Comparison of ENCODE assay signal across 1 cellular context in the genomic region with DNA sequence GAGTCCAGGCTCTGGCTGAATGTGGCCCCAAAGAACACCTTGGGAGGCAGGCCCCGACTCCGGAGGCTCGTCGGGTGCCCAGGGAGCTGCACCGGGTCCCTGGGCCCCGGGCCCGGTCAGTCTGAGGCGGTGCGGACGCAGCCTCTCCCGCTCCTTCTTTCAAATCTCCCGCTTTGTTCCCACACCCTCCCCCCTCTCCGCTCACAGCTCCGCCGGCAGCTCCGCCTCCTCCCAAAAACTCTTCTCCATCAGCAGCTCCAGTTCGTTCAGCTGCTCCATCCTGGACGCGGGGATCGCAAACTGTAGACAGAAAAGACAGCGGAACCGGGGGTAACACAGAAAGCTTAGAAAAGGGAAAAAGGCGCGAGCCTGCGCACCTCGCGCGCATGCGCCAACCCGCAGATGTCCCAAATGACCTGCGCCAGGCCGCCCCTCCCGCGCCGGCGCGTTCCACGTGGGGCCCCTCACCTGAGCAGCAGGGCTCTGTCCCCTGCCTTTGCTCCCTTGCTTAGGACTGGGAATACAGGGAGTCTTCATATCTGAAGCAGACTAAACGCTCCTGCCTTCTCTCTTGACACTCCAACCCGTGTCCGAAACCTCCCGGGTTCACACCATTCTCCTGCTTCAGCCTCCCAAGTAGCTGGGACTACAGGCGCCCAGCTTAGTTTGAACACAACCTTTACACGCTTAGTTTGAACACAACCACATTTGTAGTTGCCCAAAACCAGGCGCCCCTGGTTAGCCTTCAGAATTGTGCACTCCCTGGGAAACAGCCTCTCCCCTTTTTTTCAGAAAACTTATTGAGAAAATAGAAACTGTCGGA.
A peak's percentile ranks its signal among the peaks of the same experiment; 100 is the strongest.
TF ChIP-seq lines count a peak whose summit lies in the region.

A gene with protein sequence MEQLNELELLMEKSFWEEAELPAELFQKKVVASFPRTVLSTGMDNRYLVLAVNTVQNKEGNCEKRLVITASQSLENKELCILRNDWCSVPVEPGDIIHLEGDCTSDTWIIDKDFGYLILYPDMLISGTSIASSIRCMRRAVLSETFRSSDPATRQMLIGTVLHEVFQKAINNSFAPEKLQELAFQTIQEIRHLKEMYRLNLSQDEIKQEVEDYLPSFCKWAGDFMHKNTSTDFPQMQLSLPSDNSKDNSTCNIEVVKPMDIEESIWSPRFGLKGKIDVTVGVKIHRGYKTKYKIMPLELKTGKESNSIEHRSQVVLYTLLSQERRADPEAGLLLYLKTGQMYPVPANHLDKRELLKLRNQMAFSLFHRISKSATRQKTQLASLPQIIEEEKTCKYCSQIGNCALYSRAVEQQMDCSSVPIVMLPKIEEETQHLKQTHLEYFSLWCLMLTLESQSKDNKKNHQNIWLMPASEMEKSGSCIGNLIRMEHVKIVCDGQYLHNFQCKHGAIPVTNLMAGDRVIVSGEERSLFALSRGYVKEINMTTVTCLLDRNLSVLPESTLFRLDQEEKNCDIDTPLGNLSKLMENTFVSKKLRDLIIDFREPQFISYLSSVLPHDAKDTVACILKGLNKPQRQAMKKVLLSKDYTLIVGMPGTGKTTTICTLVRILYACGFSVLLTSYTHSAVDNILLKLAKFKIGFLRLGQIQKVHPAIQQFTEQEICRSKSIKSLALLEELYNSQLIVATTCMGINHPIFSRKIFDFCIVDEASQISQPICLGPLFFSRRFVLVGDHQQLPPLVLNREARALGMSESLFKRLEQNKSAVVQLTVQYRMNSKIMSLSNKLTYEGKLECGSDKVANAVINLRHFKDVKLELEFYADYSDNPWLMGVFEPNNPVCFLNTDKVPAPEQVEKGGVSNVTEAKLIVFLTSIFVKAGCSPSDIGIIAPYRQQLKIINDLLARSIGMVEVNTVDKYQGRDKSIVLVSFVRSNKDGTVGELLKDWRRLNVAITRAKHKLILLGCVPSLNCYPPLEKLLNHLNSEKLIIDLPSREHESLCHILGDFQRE (minus strand): TSS at position 388 of the 823 bp plus-strand sequence. CDS start 109 bp downstream, at position 279.

TF ChIP-seq in WTC11, 78 proteins besides CTCF, POLR2A, EP300 and RAD21 (continued from another document):
- TF ChIP-seq, protein P1, sequence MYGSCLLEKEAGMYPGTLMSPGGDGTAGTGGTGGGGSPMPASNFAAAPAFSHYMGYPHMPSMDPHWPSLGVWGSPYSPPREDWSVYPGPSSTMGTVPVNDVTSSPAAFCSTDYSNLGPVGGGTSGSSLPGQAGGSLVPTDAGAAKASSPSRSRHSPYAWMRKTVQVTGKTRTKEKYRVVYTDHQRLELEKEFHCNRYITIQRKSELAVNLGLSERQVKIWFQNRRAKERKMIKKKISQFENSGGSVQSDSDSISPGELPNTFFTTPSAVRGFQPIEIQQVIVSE (CRISPR knock-in tag; IDR thresholded peaks at IDR 0.05; ENCODE audit: borderline replicate concordance): no peak
- TF ChIP-seq ELF4 (CRISPR knock-in tag; IDR thresholded peaks at IDR 0.05; ENCODE audit: low read depth): no peak
- TF ChIP-seq, protein P2, sequence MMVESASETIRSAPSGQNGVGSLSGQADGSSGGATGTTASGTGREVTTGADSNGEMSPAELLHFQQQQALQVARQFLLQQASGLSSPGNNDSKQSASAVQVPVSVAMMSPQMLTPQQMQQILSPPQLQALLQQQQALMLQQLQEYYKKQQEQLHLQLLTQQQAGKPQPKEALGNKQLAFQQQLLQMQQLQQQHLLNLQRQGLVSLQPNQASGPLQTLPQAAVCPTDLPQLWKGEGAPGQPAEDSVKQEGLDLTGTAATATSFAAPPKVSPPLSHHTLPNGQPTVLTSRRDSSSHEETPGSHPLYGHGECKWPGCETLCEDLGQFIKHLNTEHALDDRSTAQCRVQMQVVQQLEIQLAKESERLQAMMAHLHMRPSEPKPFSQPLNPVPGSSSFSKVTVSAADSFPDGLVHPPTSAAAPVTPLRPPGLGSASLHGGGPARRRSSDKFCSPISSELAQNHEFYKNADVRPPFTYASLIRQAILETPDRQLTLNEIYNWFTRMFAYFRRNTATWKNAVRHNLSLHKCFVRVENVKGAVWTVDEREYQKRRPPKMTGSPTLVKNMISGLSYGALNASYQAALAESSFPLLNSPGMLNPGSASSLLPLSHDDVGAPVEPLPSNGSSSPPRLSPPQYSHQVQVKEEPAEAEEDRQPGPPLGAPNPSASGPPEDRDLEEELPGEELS (CRISPR knock-in tag; IDR thresholded peaks at IDR 0.05): 0 out of 2 replicates have a peak, but pooled peaks have one; percentile 84
- TF ChIP-seq ZNF232 (CRISPR knock-in tag; IDR thresholded peaks at IDR 0.05): peak; percentile 93
- TF ChIP-seq, protein P3, sequence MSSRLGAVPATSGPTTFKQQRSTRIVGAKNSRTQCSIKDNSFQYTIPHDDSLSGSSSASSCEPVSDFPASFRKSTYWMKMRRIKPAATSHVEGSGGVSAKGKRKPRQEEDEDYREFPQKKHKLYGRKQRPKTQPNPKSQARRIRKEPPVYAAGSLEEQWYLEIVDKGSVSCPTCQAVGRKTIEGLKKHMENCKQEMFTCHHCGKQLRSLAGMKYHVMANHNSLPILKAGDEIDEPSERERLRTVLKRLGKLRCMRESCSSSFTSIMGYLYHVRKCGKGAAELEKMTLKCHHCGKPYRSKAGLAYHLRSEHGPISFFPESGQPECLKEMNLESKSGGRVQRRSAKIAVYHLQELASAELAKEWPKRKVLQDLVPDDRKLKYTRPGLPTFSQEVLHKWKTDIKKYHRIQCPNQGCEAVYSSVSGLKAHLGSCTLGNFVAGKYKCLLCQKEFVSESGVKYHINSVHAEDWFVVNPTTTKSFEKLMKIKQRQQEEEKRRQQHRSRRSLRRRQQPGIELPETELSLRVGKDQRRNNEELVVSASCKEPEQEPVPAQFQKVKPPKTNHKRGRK (CRISPR knock-in tag; IDR thresholded peaks at IDR 0.05; ENCODE audit: borderline replicate concordance): no peak
- TF ChIP-seq NR3C1 (CRISPR knock-in tag; conservative IDR thresholded peaks at IDR 0.05; ENCODE audit: low read depth): no peak
- TF ChIP-seq RORB (CRISPR knock-in tag; IDR thresholded peaks at IDR 0.05): no peak
- TF ChIP-seq, protein P4, sequence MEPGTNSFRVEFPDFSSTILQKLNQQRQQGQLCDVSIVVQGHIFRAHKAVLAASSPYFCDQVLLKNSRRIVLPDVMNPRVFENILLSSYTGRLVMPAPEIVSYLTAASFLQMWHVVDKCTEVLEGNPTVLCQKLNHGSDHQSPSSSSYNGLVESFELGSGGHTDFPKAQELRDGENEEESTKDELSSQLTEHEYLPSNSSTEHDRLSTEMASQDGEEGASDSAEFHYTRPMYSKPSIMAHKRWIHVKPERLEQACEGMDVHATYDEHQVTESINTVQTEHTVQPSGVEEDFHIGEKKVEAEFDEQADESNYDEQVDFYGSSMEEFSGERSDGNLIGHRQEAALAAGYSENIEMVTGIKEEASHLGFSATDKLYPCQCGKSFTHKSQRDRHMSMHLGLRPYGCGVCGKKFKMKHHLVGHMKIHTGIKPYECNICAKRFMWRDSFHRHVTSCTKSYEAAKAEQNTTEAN (CRISPR knock-in tag; IDR thresholded peaks at IDR 0.05): peak; percentile 86; the same call in 1 of the 2 replicates
- TF ChIP-seq ZNF138 (CRISPR knock-in tag; conservative IDR thresholded peaks at IDR 0.05): no peak
- peak; percentile 75; the same call in 1 of the 2 replicates for TF ChIP-seq ESRRA (CRISPR knock-in tag; IDR thresholded peaks at IDR 0.05; ENCODE audit: borderline replicate concordance)
- TF ChIP-seq NFE2L1 (CRISPR knock-in tag; IDR thresholded peaks at IDR 0.05): peak; percentile 76; the same call in 1 of the 2 replicates
- TF ChIP-seq ZNF121 (CRISPR knock-in tag; IDR thresholded peaks at IDR 0.05): no peak
- TF ChIP-seq TCF7 (CRISPR knock-in tag; IDR thresholded peaks at IDR 0.05; ENCODE audit: low read depth): 0 out of 2 replicates have a peak, but pooled peaks have one; percentile 50
- TF ChIP-seq MYBL2 (CRISPR knock-in tag; IDR thresholded peaks at IDR 0.05): peak; percentile 69
- TF ChIP-seq MXD4 (CRISPR knock-in tag; IDR thresholded peaks at IDR 0.05; ENCODE audit: borderline replicate concordance): no peak
- no peak for TF ChIP-seq ZNF671 (CRISPR knock-in tag; IDR thresholded peaks at IDR 0.05)
- TF ChIP-seq, protein P5, sequence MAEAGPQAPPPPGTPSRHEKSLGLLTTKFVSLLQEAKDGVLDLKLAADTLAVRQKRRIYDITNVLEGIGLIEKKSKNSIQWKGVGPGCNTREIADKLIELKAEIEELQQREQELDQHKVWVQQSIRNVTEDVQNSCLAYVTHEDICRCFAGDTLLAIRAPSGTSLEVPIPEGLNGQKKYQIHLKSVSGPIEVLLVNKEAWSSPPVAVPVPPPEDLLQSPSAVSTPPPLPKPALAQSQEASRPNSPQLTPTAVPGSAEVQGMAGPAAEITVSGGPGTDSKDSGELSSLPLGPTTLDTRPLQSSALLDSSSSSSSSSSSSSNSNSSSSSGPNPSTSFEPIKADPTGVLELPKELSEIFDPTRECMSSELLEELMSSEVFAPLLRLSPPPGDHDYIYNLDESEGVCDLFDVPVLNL (CRISPR knock-in tag; IDR thresholded peaks at IDR 0.05; ENCODE audit: borderline replicate concordance, low read depth): peak; percentile 94
- TF ChIP-seq, protein P6, sequence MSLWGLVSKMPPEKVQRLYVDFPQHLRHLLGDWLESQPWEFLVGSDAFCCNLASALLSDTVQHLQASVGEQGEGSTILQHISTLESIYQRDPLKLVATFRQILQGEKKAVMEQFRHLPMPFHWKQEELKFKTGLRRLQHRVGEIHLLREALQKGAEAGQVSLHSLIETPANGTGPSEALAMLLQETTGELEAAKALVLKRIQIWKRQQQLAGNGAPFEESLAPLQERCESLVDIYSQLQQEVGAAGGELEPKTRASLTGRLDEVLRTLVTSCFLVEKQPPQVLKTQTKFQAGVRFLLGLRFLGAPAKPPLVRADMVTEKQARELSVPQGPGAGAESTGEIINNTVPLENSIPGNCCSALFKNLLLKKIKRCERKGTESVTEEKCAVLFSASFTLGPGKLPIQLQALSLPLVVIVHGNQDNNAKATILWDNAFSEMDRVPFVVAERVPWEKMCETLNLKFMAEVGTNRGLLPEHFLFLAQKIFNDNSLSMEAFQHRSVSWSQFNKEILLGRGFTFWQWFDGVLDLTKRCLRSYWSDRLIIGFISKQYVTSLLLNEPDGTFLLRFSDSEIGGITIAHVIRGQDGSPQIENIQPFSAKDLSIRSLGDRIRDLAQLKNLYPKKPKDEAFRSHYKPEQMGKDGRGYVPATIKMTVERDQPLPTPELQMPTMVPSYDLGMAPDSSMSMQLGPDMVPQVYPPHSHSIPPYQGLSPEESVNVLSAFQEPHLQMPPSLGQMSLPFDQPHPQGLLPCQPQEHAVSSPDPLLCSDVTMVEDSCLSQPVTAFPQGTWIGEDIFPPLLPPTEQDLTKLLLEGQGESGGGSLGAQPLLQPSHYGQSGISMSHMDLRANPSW (CRISPR knock-in tag; conservative IDR thresholded peaks at IDR 0.05; ENCODE audit: low read depth): no peak
- TF ChIP-seq CBFB (CRISPR knock-in tag; IDR thresholded peaks at IDR 0.05; ENCODE audit: low read depth): no peak
- no peak for TF ChIP-seq GTF2I (CRISPR knock-in tag; conservative IDR thresholded peaks at IDR 0.05)
- peak; percentile 62; the same call in 1 of the 2 replicates for TF ChIP-seq ZNF219 (CRISPR knock-in tag; IDR thresholded peaks at IDR 0.05; ENCODE audit: borderline replicate concordance)
- TF ChIP-seq NR1H2 (CRISPR knock-in tag; IDR thresholded peaks at IDR 0.05): no peak
- TF ChIP-seq NR2C2 (CRISPR knock-in tag; IDR thresholded peaks at IDR 0.05): 0 out of 2 replicates have a peak, but pooled peaks have one; percentile 65
TF ChIP-seq in WTC11: peak in this region for 33.
